In the genomic region with DNA sequence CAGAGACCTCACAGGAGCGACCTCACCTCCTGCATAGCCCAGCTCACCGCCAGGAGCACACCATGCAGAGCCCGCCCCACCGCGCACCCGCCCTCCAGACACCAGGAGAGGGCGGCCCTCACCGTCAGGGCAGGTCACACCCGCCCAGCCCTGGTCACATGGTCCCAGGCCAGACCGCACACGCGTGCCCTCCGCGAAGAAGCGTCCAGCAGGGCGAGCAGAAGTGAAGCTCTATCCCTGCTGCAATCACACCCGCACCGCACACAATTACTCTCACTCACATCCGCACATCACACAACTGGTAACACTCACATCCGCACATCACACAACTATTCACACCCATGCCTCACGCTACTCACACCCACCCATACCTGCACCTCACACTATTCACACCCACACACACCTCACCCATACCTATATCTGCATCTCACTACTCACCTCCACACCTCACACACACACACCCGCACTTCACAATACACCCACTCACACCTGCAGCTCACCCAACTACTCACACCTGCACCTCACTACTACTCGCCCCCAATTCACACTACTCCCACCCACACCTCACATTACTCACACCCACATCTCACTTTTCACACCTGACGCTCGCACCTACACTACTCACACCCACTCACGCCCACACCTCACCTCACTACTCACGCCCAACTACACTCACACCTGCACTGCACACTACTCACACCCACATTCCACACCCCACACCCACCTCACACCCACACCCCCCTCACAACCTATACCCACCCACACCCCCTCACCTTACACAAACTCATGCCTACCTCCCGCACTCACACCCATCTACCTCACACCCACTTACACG, we compare ENCODE assay signal across 14 cellular contexts.
DNase-seq lines count a peak whose midpoint lies in the region; ATAC-seq, FAIRE-seq and TF ChIP-seq lines count a peak whose summit lies in the region.
"Had no signal": no experiment of that assay in that cellular context is flagged by ENCODE, and none has a peak within 500 bp of the region (broad histone marks: within the 10 kb centered on the region; RNA-seq: fewer than 3 reads in every experiment).

No MANE protein-coding gene starts in this region.

- H3K27ac Mint-ChIP-seq in activated naive CD4-positive, alpha-beta T cell treated with anti-CD3 and anti-CD28 coated beads, Interleukin-2, amount 50 U/mL, for 24 hours, result peak overlapping the region; percentile 37
- no peak overlapping the region for H3K27ac Mint-ChIP-seq in activated naive CD4-positive, alpha-beta T cell treated with anti-CD3 and anti-CD28 coated beads for 36 hours
- H3K27ac Mint-ChIP-seq in activated T-helper 1 cell treated with anti-CD3 and anti-CD28 coated beads, Interleukin-12 subunit alpha, Interleukin-12 subunit beta, Interleukin-2, Interleukin-4 antibody, amounts not matched to agents 30 ng/mL and 10 ng/mL and 1 ng/mL, durations not matched to agents 14 hours and 24 hours and 36 hours, result peak overlapping the region; percentile 15
- no peak overlapping the region for H3K27ac Mint-ChIP-seq in type B pancreatic cell

- CTCF ChIA-PET in activated naive CD4-positive, alpha-beta T cell treated with anti-CD3 and anti-CD28 coated beads for 36 hours (lab: Charles Lee), result no interaction called here
- CTCF ChIA-PET in HepG2 (lab: Yijun Ruan, JAX; ENCODE audit: low intra/inter-chr PET ratio, low total read pairs), result no interaction called here

- ATAC-seq in HepG2 (0 out of 3 replicates have a peak, but pooled peaks have one; percentile 10), HG02852 (IDR thresholded peaks at IDR 0.05; ENCODE audit: unreplicated experiment) (no peak), HG03460 (IDR thresholded peaks at IDR 0.05; ENCODE audit: unreplicated experiment) (no peak)

- H3K79me2 ChIP-seq in HepG2 (ENCODE audit: insufficient read depth, low read length), result no peaks in the 10 kb centered on the region

- WGBS in HepG2 (ENCODE audit: low lambda C conversion rate), result 97% methylated on average over 29 of the region's 29 CpGs
- WGBS in thyroid gland, 2 donors, result 97% methylated on average over 16 to 29 of the region's 29 CpGs

- in situ Hi-C loops in HepG2 (cut with HindIII; ENCODE audit: extremely low pct_ligation_motif_present, low pct_unique_long_range_greater_than_20kb), result no loop called here

- H3K27ac ChIP-seq in HepG2 (ENCODE audit: extremely low read length, insufficient read depth, low read length) (no peak overlapping the region), thyroid gland (no peak overlapping the region)

- POLR2A ChIA-PET in HepG2 (lab: Yijun Ruan, JAX), result no interaction called here

- intact Hi-C loops in activated naive CD4-positive, alpha-beta T cell treated with anti-CD3 and anti-CD28 coated beads for 36 hours (cut with micrococcal nuclease), result no loop called here
- intact Hi-C loops in activated T-helper 1 cell treated with anti-CD3 and anti-CD28 coated beads, Interleukin-12 subunit alpha, Interleukin-12 subunit beta, Interleukin-2, Interleukin-4 antibody, amounts not matched to agents 30 ng/mL and 10 ng/mL and 1 ng/mL, durations not matched to agents 14 hours and 24 hours and 36 hours (cut with micrococcal nuclease), result no loop called here
- intact Hi-C loops in HepG2 (cut with micrococcal nuclease; ENCODE audit: unreplicated experiment) (no loop called here), thyroid gland (cut with DNase I) (no loop called here)

- H3K27me3 ChIP-seq in HepG2 (ENCODE audit: control insufficient read depth in 1 of 2, insufficient read depth in 2 of 2, low read length in 2 of 2), result no peaks in the 10 kb centered on the region
- H3K27me3 ChIP-seq in thyroid gland, result no peaks in the 10 kb centered on the region

- no peak for TF ChIP-seq RAD21 in HepG2 (CRISPR knock-in tag; IDR thresholded peaks at IDR 0.05)

- no peak overlapping the region for H3K4me3 ChIP-seq in HepG2 (replicated peaks in 1 of 3; ENCODE audit: insufficient read depth in 1 of 3, low read depth in 2 of 3, low read length in 3 of 3)
- no peak overlapping the region for H3K4me3 ChIP-seq in thyroid gland (replicated peaks in 1 of 3)

- H3K36me3 ChIP-seq in HepG2 (replicated peaks in 1 of 2; ENCODE audit: control insufficient read depth in 1 of 2, insufficient read depth in 2 of 2, low read length in 2 of 2) (peaks cover 27 to 49% of the 10 kb centered on the region in 2 experiments), thyroid gland (peaks cover 7 to 18% of the 10 kb centered on the region in 2 donors)

- BruUV-seq in HepG2 (replicated peaks; lab: Mats Ljungman, UMichigan), result no TSS peak

- no peaks in the 10 kb centered on the region; the same call in 1 of the 2 replicates for H4K20me1 ChIP-seq in HepG2 (ENCODE audit: insufficient read depth, low read length)

- TF ChIP-seq EP300 in HepG2 (IDR thresholded peaks at IDR 0.05; ENCODE audit: low read depth in 2 of 2, low read length in 2 of 2) (no peak), HepG2 (CRISPR knock-in tag; IDR thresholded peaks at IDR 0.05; ENCODE audit: borderline replicate concordance) (no peak)

- H3K9me3 Mint-ChIP-seq in activated naive CD4-positive, alpha-beta T cell treated with anti-CD3 and anti-CD28 coated beads, Interleukin-2, amount 50 U/mL, for 24 hours, result no peaks in the 10 kb centered on the region
- no peaks in the 10 kb centered on the region for H3K9me3 Mint-ChIP-seq in activated naive CD4-positive, alpha-beta T cell treated with anti-CD3 and anti-CD28 coated beads for 36 hours
- H3K9me3 Mint-ChIP-seq in activated T-helper 1 cell treated with anti-CD3 and anti-CD28 coated beads, Interleukin-12 subunit alpha, Interleukin-12 subunit beta, Interleukin-2, Interleukin-4 antibody, amounts not matched to agents 30 ng/mL and 10 ng/mL and 1 ng/mL, durations not matched to agents 14 hours and 24 hours and 36 hours, result peaks cover 5% of the 10 kb centered on the region
- H3K9me3 Mint-ChIP-seq in type B pancreatic cell, result no peaks in the 10 kb centered on the region
- H3K9me3 Mint-ChIP-seq: activated CD4-positive, alpha-beta T cell treated with anti-CD3 and anti-CD28 coated beads, Interleukin-2, amount 10 ng/mL, durations not matched to agents 7 days and 5 days had no signal

- H3K9me3 ChIP-seq in HepG2 (ENCODE audit: low read length) (no peaks in the 10 kb centered on the region), thyroid gland (no peaks in the 10 kb centered on the region)

- no peak overlapping the region for H3K4me3 Mint-ChIP-seq in activated naive CD4-positive, alpha-beta T cell treated with anti-CD3 and anti-CD28 coated beads, Interleukin-2, amount 50 U/mL, for 24 hours
- no peak overlapping the region for H3K4me3 Mint-ChIP-seq in activated naive CD4-positive, alpha-beta T cell treated with anti-CD3 and anti-CD28 coated beads for 36 hours
- H3K4me3 Mint-ChIP-seq in activated T-helper 1 cell treated with anti-CD3 and anti-CD28 coated beads, Interleukin-12 subunit alpha, Interleukin-12 subunit beta, Interleukin-2, Interleukin-4 antibody, amounts not matched to agents 30 ng/mL and 10 ng/mL and 1 ng/mL, durations not matched to agents 14 hours and 24 hours and 36 hours, result no peak overlapping the region
- no peak overlapping the region for H3K4me3 Mint-ChIP-seq in type B pancreatic cell
- H3K4me3 Mint-ChIP-seq: activated CD4-positive, alpha-beta T cell treated with anti-CD3 and anti-CD28 coated beads, Interleukin-2, amount 10 ng/mL, durations not matched to agents 7 days and 5 days had no signal

- peaks cover 21% of the 10 kb centered on the region for H3K36me3 Mint-ChIP-seq in activated naive CD4-positive, alpha-beta T cell treated with anti-CD3 and anti-CD28 coated beads, Interleukin-2, amount 50 U/mL, for 24 hours
- H3K36me3 Mint-ChIP-seq in activated naive CD4-positive, alpha-beta T cell treated with anti-CD3 and anti-CD28 coated beads for 36 hours (ENCODE audit: low read depth), result peaks cover 48% of the 10 kb centered on the region
- H3K36me3 Mint-ChIP-seq in activated T-helper 1 cell treated with anti-CD3 and anti-CD28 coated beads, Interleukin-12 subunit alpha, Interleukin-12 subunit beta, Interleukin-2, Interleukin-4 antibody, amounts not matched to agents 30 ng/mL and 10 ng/mL and 1 ng/mL, durations not matched to agents 14 hours and 24 hours and 36 hours (ENCODE audit: low read depth), result peaks cover 59% of the 10 kb centered on the region
- peaks cover 17% of the 10 kb centered on the region for H3K36me3 Mint-ChIP-seq in type B pancreatic cell

- TF ChIP-seq CTCF in HepG2 (CRISPR knock-in tag; IDR thresholded peaks at IDR 0.05) (no peak), type B pancreatic cell (conservative IDR thresholded peaks at IDR 0.05) (no peak), thyroid gland (IDR thresholded peaks at IDR 0.05) (no peak)

- H3K4me2 ChIP-seq in HepG2 (ENCODE audit: low read depth, low read length), result no peak overlapping the region

- no peak for DNase-seq in activated naive CD4-positive, alpha-beta T cell treated with anti-CD3 and anti-CD28 coated beads for 36 hours
- no peak for DNase-seq in activated T-helper 1 cell treated with anti-CD3 and anti-CD28 coated beads, Interleukin-12 subunit alpha, Interleukin-12 subunit beta, Interleukin-2, Interleukin-4 antibody, amounts not matched to agents 30 ng/mL and 10 ng/mL and 1 ng/mL, durations not matched to agents 14 hours and 24 hours and 36 hours (ENCODE audit: low spot score)
- DNase-seq in HepG2 (ENCODE audit: low spot score) (no peak), type B pancreatic cell (ENCODE audit: extremely low spot score, unreplicated experiment) (peak; percentile 58), thyroid gland (no peak)
- DNase-seq: activated CD4-positive, alpha-beta T cell treated with anti-CD3 and anti-CD28 coated beads, Interleukin-2, amount 10 ng/mL, durations not matched to agents 7 days and 5 days; HCEC 1CT; stimulated activated CD4-positive, alpha-beta T cell treated with anti-CD3 and anti-CD28 coated beads, Interleukin-1b, Interleukin-23, amount 100 ng/mL, for 48 hours; stimulated activated naive CD4-positive, alpha-beta T cell had no signal

- no peak for FAIRE-seq in HepG2 (lab: Jason Lieb, UNC)
- FAIRE-seq: colon, G401.6 had no signal

- no peaks in the 10 kb centered on the region for H3K27me3 Mint-ChIP-seq in activated naive CD4-positive, alpha-beta T cell treated with anti-CD3 and anti-CD28 coated beads, Interleukin-2, amount 50 U/mL, for 24 hours
- no peaks in the 10 kb centered on the region for H3K27me3 Mint-ChIP-seq in activated naive CD4-positive, alpha-beta T cell treated with anti-CD3 and anti-CD28 coated beads for 36 hours (ENCODE audit: low read depth)
- no peaks in the 10 kb centered on the region for H3K27me3 Mint-ChIP-seq in activated T-helper 1 cell treated with anti-CD3 and anti-CD28 coated beads, Interleukin-12 subunit alpha, Interleukin-12 subunit beta, Interleukin-2, Interleukin-4 antibody, amounts not matched to agents 30 ng/mL and 10 ng/mL and 1 ng/mL, durations not matched to agents 14 hours and 24 hours and 36 hours (ENCODE audit: insufficient read depth)
- no peaks in the 10 kb centered on the region for H3K27me3 Mint-ChIP-seq in type B pancreatic cell
- H3K27me3 Mint-ChIP-seq: activated CD4-positive, alpha-beta T cell treated with anti-CD3 and anti-CD28 coated beads, Interleukin-2, amount 10 ng/mL, durations not matched to agents 7 days and 5 days had no signal

- peaks cover 4% of the 10 kb centered on the region for H3K4me1 Mint-ChIP-seq in activated naive CD4-positive, alpha-beta T cell treated with anti-CD3 and anti-CD28 coated beads, Interleukin-2, amount 50 U/mL, for 24 hours
- H3K4me1 Mint-ChIP-seq in activated naive CD4-positive, alpha-beta T cell treated with anti-CD3 and anti-CD28 coated beads for 36 hours (ENCODE audit: low read depth), result peaks cover 5% of the 10 kb centered on the region
- peaks cover 11% of the 10 kb centered on the region for H3K4me1 Mint-ChIP-seq in activated T-helper 1 cell treated with anti-CD3 and anti-CD28 coated beads, Interleukin-12 subunit alpha, Interleukin-12 subunit beta, Interleukin-2, Interleukin-4 antibody, amounts not matched to agents 30 ng/mL and 10 ng/mL and 1 ng/mL, durations not matched to agents 14 hours and 24 hours and 36 hours (ENCODE audit: low read depth)
- H3K4me1 Mint-ChIP-seq in type B pancreatic cell (ENCODE audit: unreplicated experiment), result peaks cover 18% of the 10 kb centered on the region

- no peak overlapping the region for H3K9ac ChIP-seq in HepG2 (ENCODE audit: insufficient read depth, low read depth, low read length)

- TF ChIP-seq POLR2A in HepG2 (IDR thresholded peaks at IDR 0.05; ENCODE audit: insufficient read depth in 1 of 2, low read depth in 2 of 2, low read length in 2 of 2) (no peak), thyroid gland (IDR thresholded peaks at IDR 0.05) (no peak)

- H3K4me1 ChIP-seq in HepG2 (ENCODE audit: insufficient read depth, low read length) (no peaks in the 10 kb centered on the region), thyroid gland (no peaks in the 10 kb centered on the region)

- no peak overlapping the region for H2AFZ ChIP-seq in HepG2 (ENCODE audit: low read length)

Comparison
In these comparisons a context has a peak if more than half of its experiments do, and no peak if none do; other contexts are left out.
1. H3K27ac Mint-ChIP-seq: peak in activated naive CD4-positive, alpha-beta T cell treated with anti-CD3 and anti-CD28 coated beads, Interleukin-2, amount 50 U/mL, for 24 hours (single experiment) and activated T-helper 1 cell treated with anti-CD3 and anti-CD28 coated beads, Interleukin-12 subunit alpha, Interleukin-12 subunit beta, Interleukin-2, Interleukin-4 antibody, amounts not matched to agents 30 ng/mL and 10 ng/mL and 1 ng/mL, durations not matched to agents 14 hours and 24 hours and 36 hours (single experiment); none in activated naive CD4-positive, alpha-beta T cell treated with anti-CD3 and anti-CD28 coated beads for 36 hours (single experiment) and type B pancreatic cell (single experiment).